Comparison of ENCODE assay signal across 8 cellular contexts in genomic region chr12:46303039-46303666, GRCh38. TPM values are rescaled to one million over a fixed set of nuclear protein-coding genes. Genes with fewer than 3 reads are reported as not detected.
A peak's percentile ranks its signal among the peaks of the same experiment; 100 is the strongest.
DNase-seq lines count a peak whose midpoint lies in the region; ATAC-seq lines count a peak whose summit lies in the region.

No MANE protein-coding gene starts in this region.

- WGBS in iPS DF 6.9 (ENCODE audit: insufficient coverage, insufficient read length): no CpG with 5 or more reads among the region's 5 CpGs

- no peaks in the 10 kb centered on the region for H3K9me3 ChIP-seq in iPS DF 6.9 (ENCODE audit: control insufficient read depth, insufficient read depth, low read length)

- no peaks in the 10 kb centered on the region for H3K36me3 ChIP-seq in iPS DF 6.9 (ENCODE audit: control insufficient read depth, insufficient read depth, low read length)

- no peaks in the 10 kb centered on the region for H3K27me3 ChIP-seq in iPS DF 6.9 (ENCODE audit: control insufficient read depth, insufficient read depth, low read length)

- DNase-seq in COR-L47 (lab: John Stamatoyannopoulos, UW) (peak; percentile 39), RPMI7951 (ENCODE audit: low read depth) (peak; percentile 26), amniotic epithelial cell (ENCODE audit: low read depth) (peak; percentile 67), iPS DF 6.9 (ENCODE audit: low read depth, low spot score) (peak; percentile 47), GF-D8 (lab: John Stamatoyannopoulos, UW) (no peak)
- peak; percentile 32 to 41 for DNase-seq in stimulated activated CD4-positive, alpha-beta T cell treated with anti-CD3 and anti-CD28 coated beads, Interleukin-2, amount 100 ng/mL, for 48 hours

- no peak overlapping the region for H3K27ac ChIP-seq in iPS DF 6.9 (ENCODE audit: low read length)

- no peak overlapping the region for H3K4me3 ChIP-seq in iPS DF 6.9 (ENCODE audit: low read length)

- H3K4me1 ChIP-seq in iPS DF 6.9 (ENCODE audit: control insufficient read depth, insufficient read depth, low read length): no peaks in the 10 kb centered on the region

- ATAC-seq in GM21619 (IDR thresholded peaks at IDR 0.05; ENCODE audit: unreplicated experiment) (peak; percentile 62), HG02885 (IDR thresholded peaks at IDR 0.05; ENCODE audit: poor library complexity, unreplicated experiment) (no peak)

RNA-seq across cellular contexts. Expression of gene SLC38A1, which starts 34.3 kb away (rescaled TPM):
- 6.2 and 7.3 TPM in 2 replicates for total RNA-seq in RPMI7951 (2014; rRNA removed; shearing (Covaris generic))
